ENCODE assay signal across 8 cellular contexts in the genomic region with DNA sequence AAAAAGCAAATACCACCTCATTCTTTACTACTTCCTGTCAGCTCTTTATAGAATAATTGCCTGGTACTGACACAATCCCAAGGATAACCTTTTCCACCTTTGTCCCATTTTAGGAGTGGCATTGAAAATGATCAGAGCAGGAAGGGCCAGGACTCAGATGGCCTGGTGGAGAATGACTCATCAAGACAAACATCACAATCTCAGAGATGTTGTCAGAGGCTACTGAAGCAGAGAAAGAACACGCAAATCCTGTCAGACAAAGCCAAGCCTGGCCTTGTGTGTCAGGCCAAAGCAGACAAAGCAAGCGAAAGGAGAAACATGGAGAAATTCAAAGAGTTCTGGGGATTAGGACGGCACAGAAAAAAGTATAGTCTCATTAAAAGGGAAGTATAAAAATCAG. TPM values are rescaled to one million over a fixed set of nuclear protein-coding genes. Genes with fewer than 3 reads are reported as not detected.
A peak's percentile ranks its signal among the peaks of the same experiment; 100 is the strongest.
DNase-seq lines count a peak whose midpoint lies in the region; ATAC-seq and TF ChIP-seq lines count a peak whose summit lies in the region.

No MANE protein-coding gene starts in this region.

- no peaks in the 10 kb centered on the region for H3K79me2 ChIP-seq in H9 (ENCODE audit: insufficient read depth, low read length)

- no peak overlapping the region for H2AFZ ChIP-seq in H9 (ENCODE audit: low read length)

- no peaks in the 10 kb centered on the region for H3K27me3 Mint-ChIP-seq in H9 (ENCODE audit: low read depth)

- H3K27me3 ChIP-seq in H9 (ENCODE audit: insufficient read depth, low read length) = no peaks in the 10 kb centered on the region

- H2AK5ac ChIP-seq in H9 (ENCODE audit: insufficient read length, low read length) = no peak overlapping the region

- no peaks in the 10 kb centered on the region; the same call in 1 of the 2 replicates for H3K4me1 ChIP-seq in H9 (ENCODE audit: insufficient read depth, low read length)

- H3K23ac ChIP-seq in H9 (ENCODE audit: insufficient read length, low read depth, low read length) = no peak overlapping the region

- H3K9me3 Mint-ChIP-seq in H9 = no peaks in the 10 kb centered on the region

- H3K4me3 Mint-ChIP-seq in H9 = no peak overlapping the region

- no peak overlapping the region for H3K27ac ChIP-seq in H9 (ENCODE audit: insufficient read length, low read depth, low read length)

- no peak overlapping the region for H2BK120ac ChIP-seq in H9 (ENCODE audit: low read depth, low read length, poor library complexity, severe bottlenecking)

- peak overlapping the region; percentile 67 for H4K8ac ChIP-seq in H9 (replicated peaks; ENCODE audit: insufficient read length, low read depth, low read length)

- peaks cover 0 to 5% of the 10 kb centered on the region in 2 experiments; a peak in 2 of 4 replicates for H3K4me1 Mint-ChIP-seq in H9

- ATAC-seq in HG02885 (IDR thresholded peaks at IDR 0.05; ENCODE audit: poor library complexity, unreplicated experiment) (no peak), omental fat pad (ENCODE audit: low FRiP score) (no peak)

- no peak overlapping the region for H4K91ac ChIP-seq in H9 (ENCODE audit: insufficient read length, low read depth, low read length)

- no peak overlapping the region for H3K14ac ChIP-seq in H9 (ENCODE audit: insufficient read depth, low read length)

- H2BK12ac ChIP-seq in H9 (ENCODE audit: insufficient read length, low read depth, low read length) = no peak overlapping the region

- DNase-seq in H9 = no peak
- peak; percentile 83 for DNase-seq in RPMI7951 (ENCODE audit: low read depth)
- peak; percentile 57 for DNase-seq in fibroblast of the conjunctiva (ENCODE audit: low read depth)
- DNase-seq in renal cortical epithelial cell (ENCODE audit: low read depth) = peak; percentile 94
- no peak for DNase-seq in middle frontal gyrus (ENCODE audit: extremely low spot score, low spot score)
- DNase-seq in omental fat pad (ENCODE audit: low spot score) = no peak
- no peak for DNase-seq in activated CD8-positive, alpha-beta memory T cell treated with anti-CD3 and anti-CD28 coated beads, Interleukin-2, amount 50 U/mL, for 4 hours

- peak overlapping the region; percentile 80; the same call in 1 of the 2 replicates for H2BK15ac ChIP-seq in H9 (ENCODE audit: low read depth, low read length)

- H3K4ac ChIP-seq in H9 (ENCODE audit: low read depth, low read length) = no peak overlapping the region

- WGBS in H9 (ENCODE audit: extremely low coverage, insufficient read length, low lambda C conversion rate) = no CpG with 5 or more reads among the region's 3 CpGs

- H3K23me2 ChIP-seq in H9 (ENCODE audit: insufficient read length, low read depth, low read length, poor library complexity, severe bottlenecking) = no peaks in the 10 kb centered on the region

- peaks cover 2 to 43% (median 22%) of the 10 kb centered on the region in 3 experiments; a peak in 6 of 7 replicates for H3K36me3 Mint-ChIP-seq in H9 (ENCODE audit: insufficient read depth in 1 of 3, low read depth in 3 of 3)

- H3K18ac ChIP-seq in H9 (ENCODE audit: insufficient read length, low read depth, low read length) = no peak overlapping the region

- no peak overlapping the region for H3K9ac ChIP-seq in H9 (ENCODE audit: extremely low read depth, insufficient read length, low read length)

- H3K4me2 ChIP-seq in H9 (ENCODE audit: insufficient read depth, insufficient read length, low read length) = no peak overlapping the region

- no peaks in the 10 kb centered on the region for H3K79me1 ChIP-seq in H9 (ENCODE audit: insufficient read depth, low read depth, low read length, poor library complexity, severe bottlenecking)

- peak overlapping the region; percentile 72 for H2BK5ac ChIP-seq in H9 (ENCODE audit: insufficient read length, low read length)

- no peaks in the 10 kb centered on the region for H4K20me1 ChIP-seq in H9 (ENCODE audit: control insufficient read depth, insufficient read depth, insufficient read length)

- no peak overlapping the region for H4K5ac ChIP-seq in H9 (ENCODE audit: insufficient read length, low read depth, low read length)

- H3T11ph ChIP-seq in H9 (ENCODE audit: low read length) = no peak overlapping the region

- H2BK20ac ChIP-seq in H9 (ENCODE audit: low read depth, low read length, poor library complexity, severe bottlenecking) = no peak overlapping the region

- H3K27ac Mint-ChIP-seq in H9 = peak overlapping the region; percentile 17 to 90 (median 71); a peak in 5 of 7 replicates

- H3K9me3 ChIP-seq in H9 (ENCODE audit: control insufficient read depth, low read depth, low read length) = no peaks in the 10 kb centered on the region

- TF ChIP-seq CTCF in H9 (conservative IDR thresholded peaks at IDR 0.05) (no peak), omental fat pad (IDR thresholded peaks at IDR 0.05) (no peak)

- no peak overlapping the region for H3K56ac ChIP-seq in H9 (ENCODE audit: insufficient read length, low read depth, low read length)

RNA-seq across cellular contexts. Expression of a gene that starts 40.9 kb away (rescaled TPM):
- total RNA-seq in H9 (2021) = 10.2 and 11.9 TPM in 2 replicates
- 9.6 and 10.0 TPM in 2 replicates for total RNA-seq in RPMI7951 (2014; rRNA removed; shearing (Covaris generic))
- total RNA-seq in renal cortical epithelial cell = 8.0 and 12.0 TPM in 2 replicates
- 10 to 100 TPM in 1 of 4 donors, 1 to 10 TPM in 3; 7.3 to 17.8 (median 7.9) TPM for total RNA-seq in omental fat pad

RNA-seq across cellular contexts. Expression of a gene that starts 48.7 kb away (rescaled TPM):
- total RNA-seq in H9 (2021) (33.9 and 34.4 TPM in 2 replicates), renal cortical epithelial cell (22.4 and 22.9 TPM in 2 replicates), omental fat pad (10 to 100 TPM; 10.7 to 37.3 (median 18.2) TPM)
- total RNA-seq in RPMI7951 (2014; rRNA removed; shearing (Covaris generic)) = 19.6 and 23.7 TPM in 2 replicates

Comparison
In these comparisons a context has a peak if more than half of its experiments do, and no peak if none do; other contexts are left out.
1. DNase-seq: peak in RPMI7951 (single experiment), fibroblast of the conjunctiva (single experiment) and renal cortical epithelial cell (single experiment); none in H9 (single experiment), middle frontal gyrus (single experiment), omental fat pad (single experiment) and activated CD8-positive, alpha-beta memory T cell treated with anti-CD3 and anti-CD28 coated beads, Interleukin-2, amount 50 U/mL, for 4 hours (single experiment).